Comparison of ENCODE assay signal across 26 cellular contexts in genomic region chr12:15729097-15729496, GRCh38.
"Had no signal": no experiment of that assay in that cellular context is flagged by ENCODE, and none has a peak within 500 bp of the region (broad histone marks: within the 10 kb centered on the region; RNA-seq: fewer than 3 reads in every experiment).

No MANE protein-coding gene starts in this region.

- H3K4me1 ChIP-seq: body of pancreas had no signal

- H3K27me3 Mint-ChIP-seq: progenitor cell of endocrine pancreas had no signal

- H3K27ac ChIP-seq: body of pancreas, neural progenitor cell, thyroid gland, upper lobe of right lung had no signal

- ATAC-seq: activated naive CD8-positive, alpha-beta T cell treated with anti-CD3 and anti-CD28 coated beads, Interleukin-2, amount 50 U/mL, for 24 hours; body of pancreas; naive thymus-derived CD8-positive, alpha-beta T cell; stimulated activated naive CD8-positive, alpha-beta T cell treated with anti-CD3 and anti-CD28 coated beads, Interleukin-15, Interleukin-2, amounts not matched to agents 100 U/mL and 50 U/mL, for 24 hours; upper lobe of right lung had no signal

- DNase-seq: activated CD4-positive, alpha-beta memory T cell treated with anti-CD3 and anti-CD28 coated beads for 36 hours; activated CD4-positive, alpha-beta T cell treated with anti-CD3 and anti-CD28 coated beads for 48 hours; activated gamma-delta T cell; activated naive CD4-positive, alpha-beta T cell treated with anti-CD3 and anti-CD28 coated beads, Interleukin-2, amount 50 U/mL, for 16 hours; activated naive CD8-positive, alpha-beta T cell treated with anti-CD3 and anti-CD28 coated beads, Interleukin-2, amount 50 U/mL, for 24 hours; body of pancreas; caudate nucleus; dermis blood vessel endothelial cell; effector CD8-positive, alpha-beta T cell; foreskin melanocyte; kidney; naive thymus-derived CD8-positive, alpha-beta T cell; retina; stimulated activated CD4-positive, alpha-beta T cell treated with anti-CD3 and anti-CD28 coated beads, Interleukin-12 subunit alpha, Interleukin-12 subunit beta, amount 100 ng/mL, for 4 hours; stimulated activated CD4-positive, alpha-beta T cell treated with anti-CD3 and anti-CD28 coated beads, Interleukin-4, amount 100 ng/mL, for 4 hours; stimulated activated naive CD8-positive, alpha-beta T cell treated with anti-CD3 and anti-CD28 coated beads, Interleukin-15, Interleukin-2, amounts not matched to agents 100 U/mL and 50 U/mL, for 24 hours; substantia nigra; T1000; thyroid gland; upper lobe of right lung had no signal

- H3K9me3 Mint-ChIP-seq: activated CD4-positive, alpha-beta memory T cell treated with anti-CD3 and anti-CD28 coated beads for 36 hours; activated naive CD8-positive, alpha-beta T cell treated with anti-CD3 and anti-CD28 coated beads, Interleukin-2, amount 50 U/mL, for 24 hours; activated T-helper 1 cell treated with anti-CD3 and anti-CD28 coated beads, Interleukin-12 subunit alpha, Interleukin-12 subunit beta, Interleukin-2, Interleukin-4 antibody, amounts not matched to agents 30 ng/mL and 10 ng/mL and 1 ng/mL, durations not matched to agents 14 hours and 24 hours and 36 hours; naive thymus-derived CD8-positive, alpha-beta T cell; T-helper 1 cell treated with Interleukin-12 subunit alpha and Interleukin-12 subunit beta and Interleukin-4 antibody, amounts not matched to agents 30 μg/mL and 1 μg/mL, for 36 hours had no signal

- H3K27ac Mint-ChIP-seq: activated CD4-positive, alpha-beta memory T cell treated with anti-CD3 and anti-CD28 coated beads for 36 hours; activated naive CD8-positive, alpha-beta T cell treated with anti-CD3 and anti-CD28 coated beads, Interleukin-2, amount 50 U/mL, for 24 hours; activated T-helper 1 cell treated with anti-CD3 and anti-CD28 coated beads, Interleukin-12 subunit alpha, Interleukin-12 subunit beta, Interleukin-2, Interleukin-4 antibody, amounts not matched to agents 30 ng/mL and 10 ng/mL and 1 ng/mL, durations not matched to agents 14 hours and 24 hours and 36 hours; mesothelial cell of epicardium; naive thymus-derived CD8-positive, alpha-beta T cell; neural progenitor cell; progenitor cell of endocrine pancreas; T-helper 1 cell treated with Interleukin-12 subunit alpha and Interleukin-12 subunit beta and Interleukin-4 antibody, amounts not matched to agents 30 μg/mL and 1 μg/mL, for 36 hours had no signal

- H3K4me3 ChIP-seq: body of pancreas, lung, neural progenitor cell, thyroid gland, upper lobe of right lung had no signal

- H3K9ac ChIP-seq: neural progenitor cell had no signal

- H3K36me3 Mint-ChIP-seq: activated CD4-positive, alpha-beta memory T cell treated with anti-CD3 and anti-CD28 coated beads for 36 hours had no signal

- H3K4me2 ChIP-seq: neural progenitor cell had no signal

- H3K4me3 Mint-ChIP-seq: activated CD4-positive, alpha-beta memory T cell treated with anti-CD3 and anti-CD28 coated beads for 36 hours; activated naive CD8-positive, alpha-beta T cell treated with anti-CD3 and anti-CD28 coated beads, Interleukin-2, amount 50 U/mL, for 24 hours; activated T-helper 1 cell treated with anti-CD3 and anti-CD28 coated beads, Interleukin-12 subunit alpha, Interleukin-12 subunit beta, Interleukin-2, Interleukin-4 antibody, amounts not matched to agents 30 ng/mL and 10 ng/mL and 1 ng/mL, durations not matched to agents 14 hours and 24 hours and 36 hours; mesothelial cell of epicardium; naive thymus-derived CD8-positive, alpha-beta T cell; neural progenitor cell; T-helper 1 cell treated with Interleukin-12 subunit alpha and Interleukin-12 subunit beta and Interleukin-4 antibody, amounts not matched to agents 30 μg/mL and 1 μg/mL, for 36 hours had no signal

- H2AFZ ChIP-seq: neural progenitor cell had no signal

- H3K9me3 ChIP-seq: body of pancreas, thyroid gland, upper lobe of right lung had no signal

- H3K36me3 ChIP-seq: neural progenitor cell, thyroid gland, upper lobe of right lung had no signal

- H3K27me3 ChIP-seq: body of pancreas, neural progenitor cell, thyroid gland, upper lobe of right lung had no signal

- H3K4me1 Mint-ChIP-seq: activated naive CD8-positive, alpha-beta T cell treated with anti-CD3 and anti-CD28 coated beads, Interleukin-2, amount 50 U/mL, for 24 hours; naive thymus-derived CD8-positive, alpha-beta T cell had no signal
